ENCODE assay signal across 15 cellular contexts in genomic region chr5:80008945-80009344, GRCh38.
"Had no signal": no experiment of that assay in that cellular context is flagged by ENCODE, and none has a peak within 500 bp of the region (broad histone marks: within the 10 kb centered on the region; RNA-seq: fewer than 3 reads in every experiment).

No MANE protein-coding gene starts in this region.

- DNase-seq: Kasumi-1, MM.1S, NCI-H1092 treated with DMSO at 0.1 percent for 48 hours, NCI-H1436, NCI-H187 treated with DMSO at 0.1 percent for 48 hours, NCI-H2029 treated with DMSO at 0.1 percent for 48 hours, NCI-H2171 treated with DMSO at 0.1 percent for 48 hours, NCI-H524, NCI-H526 treated with DMSO at 0.1 percent for 48 hours, NCI-H748 treated with DMSO at 0.1 percent for 48 hours, Right ventricle myocardium superior, RPMI8226, SIG-M5, SK-N-SH had no signal

- ATAC-seq: K562 had no signal
